In genomic region chr4:16198271-16198670, GRCh38 we compare ENCODE assay signal across 26 cellular contexts.
"Had no signal": no experiment of that assay in that cellular context is flagged by ENCODE, and none has a peak within 500 bp of the region (broad histone marks: within the 10 kb centered on the region; RNA-seq: fewer than 3 reads in every experiment).

No MANE protein-coding gene starts in this region.

- H3K27me3 ChIP-seq: ascending aorta, body of pancreas had no signal

- H3K9me3 ChIP-seq: ascending aorta, body of pancreas had no signal

- H3K27me3 Mint-ChIP-seq: activated CD4-positive, alpha-beta T cell treated with anti-CD3 and anti-CD28 coated beads for 36 hours; activated naive CD4-positive, alpha-beta T cell treated with anti-CD3 and anti-CD28 coated beads, Interleukin-2, amount 50 U/mL, for 24 hours; T-cell had no signal

- FAIRE-seq: bronchial epithelial cell had no signal

- H3K27ac ChIP-seq: body of pancreas, SK-N-MC, VCaP had no signal

- H3K27ac Mint-ChIP-seq: activated CD4-positive, alpha-beta T cell treated with anti-CD3 and anti-CD28 coated beads for 36 hours; activated CD8-positive, alpha-beta T cell treated with anti-CD3 and anti-CD28 coated beads, Interleukin-2, amount 10 ng/mL, durations not matched to agents 7 days and 5 days; activated naive CD4-positive, alpha-beta T cell treated with anti-CD3 and anti-CD28 coated beads, Interleukin-2, amount 50 U/mL, for 24 hours; activated T-helper 1 cell treated with anti-CD3 and anti-CD28 coated beads, Interleukin-12 subunit alpha, Interleukin-12 subunit beta, Interleukin-2, Interleukin-4 antibody, amounts not matched to agents 30 ng/mL and 10 ng/mL and 1 ng/mL, durations not matched to agents 14 hours and 24 hours and 36 hours had no signal

- H3K4me3 ChIP-seq: ascending aorta, body of pancreas, SK-N-MC had no signal

- ATAC-seq: activated CD4-positive, alpha-beta T cell treated with anti-CD3 and anti-CD28 coated beads for 36 hours; activated CD8-positive, alpha-beta T cell treated with anti-CD3 and anti-CD28 coated beads, Interleukin-2, amount 10 ng/mL, durations not matched to agents 7 days and 5 days; body of pancreas; T-cell had no signal

- H3K4me3 Mint-ChIP-seq: activated CD4-positive, alpha-beta T cell treated with anti-CD3 and anti-CD28 coated beads for 36 hours; activated CD8-positive, alpha-beta T cell treated with anti-CD3 and anti-CD28 coated beads, Interleukin-2, amount 10 ng/mL, durations not matched to agents 7 days and 5 days; activated naive CD4-positive, alpha-beta T cell treated with anti-CD3 and anti-CD28 coated beads, Interleukin-2, amount 50 U/mL, for 24 hours; activated T-helper 1 cell treated with anti-CD3 and anti-CD28 coated beads, Interleukin-12 subunit alpha, Interleukin-12 subunit beta, Interleukin-2, Interleukin-4 antibody, amounts not matched to agents 30 ng/mL and 10 ng/mL and 1 ng/mL, durations not matched to agents 14 hours and 24 hours and 36 hours; T-cell had no signal

- DNase-seq: activated CD4-positive, alpha-beta T cell treated with anti-CD3 and anti-CD28 coated beads for 36 hours; activated CD4-positive, alpha-beta T cell treated with anti-CD3 and anti-CD28 coated beads, Interleukin-2, amount 50 U/mL, for 1 hour; activated CD8-positive, alpha-beta memory T cell treated with anti-CD3 and anti-CD28 coated beads, Interleukin-2, amount 50 U/mL, for 48 hours; activated CD8-positive, alpha-beta T cell treated with anti-CD3 and anti-CD28 coated beads, Interleukin-2, amount 10 ng/mL, durations not matched to agents 7 days and 5 days; activated effector memory CD4-positive, alpha-beta T cell treated with Interleukin-2 at 50 U/mL for 16 hours; activated naive CD4-positive, alpha-beta T cell; activated T-cell treated with anti-CD3 and anti-CD28 coated beads, Interleukin-2, amount 50 U/mL, for 1 hour; amniotic stem cell; body of pancreas; central memory CD4-positive, alpha-beta T cell; Karpas-422; MM.1S; NCI-H1105; NCI-H1436; NCI-H187 treated with DMSO at 0.1 percent for 48 hours; NCI-H2081 treated with DMSO at 0.1 percent for 48 hours; NCI-H524; NCI-H748 treated with DMSO at 0.1 percent for 48 hours; SIG-M5; T-cell had no signal

- H3K9me3 Mint-ChIP-seq: activated naive CD4-positive, alpha-beta T cell treated with anti-CD3 and anti-CD28 coated beads, Interleukin-2, amount 50 U/mL, for 24 hours; activated T-helper 1 cell treated with anti-CD3 and anti-CD28 coated beads, Interleukin-12 subunit alpha, Interleukin-12 subunit beta, Interleukin-2, Interleukin-4 antibody, amounts not matched to agents 30 ng/mL and 10 ng/mL and 1 ng/mL, durations not matched to agents 14 hours and 24 hours and 36 hours; T-cell had no signal
